Comparison of ENCODE assay signal across 23 cellular contexts in the genomic region with DNA sequence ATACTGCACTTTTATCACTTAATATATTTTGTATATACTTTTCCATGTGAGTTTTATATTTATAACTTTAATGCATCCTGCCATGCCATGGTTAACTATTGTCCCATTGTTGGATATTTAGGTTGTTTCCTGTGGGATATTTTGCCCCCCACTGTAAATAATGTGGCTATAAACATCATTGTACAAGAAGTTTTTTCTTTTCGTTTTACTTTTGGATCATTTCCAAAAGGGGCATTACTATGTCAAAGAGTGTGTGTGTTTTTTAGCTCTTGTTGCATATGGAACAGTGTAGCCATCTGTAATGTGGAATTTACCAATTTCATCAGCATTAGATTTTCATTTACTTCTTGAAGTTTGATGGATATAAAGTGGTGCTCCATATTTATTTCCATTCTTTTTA. TPM values are rescaled to one million over a fixed set of nuclear protein-coding genes. Genes with fewer than 3 reads are reported as not detected.
A peak's percentile ranks its signal among the peaks of the same experiment; 100 is the strongest.
DNase-seq lines count a peak whose midpoint lies in the region; ATAC-seq, FAIRE-seq and TF ChIP-seq lines count a peak whose summit lies in the region.
"Had no signal": no experiment of that assay in that cellular context is flagged by ENCODE, and none has a peak within 500 bp of the region (broad histone marks: within the 10 kb centered on the region; RNA-seq: fewer than 3 reads in every experiment).

No MANE protein-coding gene starts in this region.

- TF ChIP-seq CTCF in A673 (conservative IDR thresholded peaks at IDR 0.05; ENCODE audit: low read depth, low read length) (no peak), RWPE2 (IDR thresholded peaks at IDR 0.05; ENCODE audit: poor library complexity, severe bottlenecking) (no peak), endothelial cell of umbilical vein (IDR thresholded peaks at IDR 0.05; ENCODE audit: extremely low read depth in 1 of 2, insufficient read depth in 1 of 2, low read depth in 1 of 2, low read length in 2 of 2) (no peak)

- POLR2A ChIA-PET in A673 (lab: Charles Lee; ENCODE audit: low non-redundant PET): no interaction called here
- POLR2A ChIA-PET in endothelial cell of umbilical vein (lab: Charles Lee): no interaction called here

- intact Hi-C loops in A673 (cut with micrococcal nuclease; ENCODE audit: unreplicated experiment): no loop called here
- intact Hi-C loops in endothelial cell of umbilical vein (cut with micrococcal nuclease): no loop called here

- TF ChIP-seq POLR2A in endothelial cell of umbilical vein (IDR thresholded peaks at IDR 0.05; ENCODE audit: low read depth, low read length): no peak

- H3K4me1 ChIP-seq in A673 (ENCODE audit: insufficient read depth, low read length, poor library complexity, severe bottlenecking): no peaks in the 10 kb centered on the region
- peaks cover 65% of the 10 kb centered on the region for H3K4me1 ChIP-seq in RWPE2 (ENCODE audit: insufficient read depth, poor library complexity, severe bottlenecking)
- H3K4me1 ChIP-seq in endothelial cell of umbilical vein (ENCODE audit: control insufficient read depth, extremely low read depth, insufficient read depth, low read length): peaks cover 60% of the 10 kb centered on the region

- no peak for FAIRE-seq in endothelial cell of umbilical vein (lab: Jason Lieb, UNC)
- FAIRE-seq: GM12891, GM18507 had no signal

- H3K27ac ChIP-seq in A673 (ENCODE audit: low read depth, low read length, poor library complexity, severe bottlenecking) (no peak overlapping the region), RWPE2 (ENCODE audit: poor library complexity, severe bottlenecking) (peak overlapping the region; percentile 79), endothelial cell of umbilical vein (ENCODE audit: insufficient read depth, low read depth, low read length) (no peak overlapping the region)
- H3K27ac ChIP-seq: 22Rv1 had no signal

- peaks cover 1% of the 10 kb centered on the region for H4K20me1 ChIP-seq in endothelial cell of umbilical vein (replicated peaks; ENCODE audit: control insufficient read depth, extremely low read depth, insufficient read depth, low read length)

- CTCF ChIA-PET in A673 (lab: Charles Lee): no interaction called here
- CTCF ChIA-PET in endothelial cell of umbilical vein (lab: Charles Lee): interaction anchor here (1.0 to 1.4 kb wide), 4 partner anchors 13 to 54 kb away, joined by 3 to 4 read pairs (median 3); a partner anchor contains a TSS

- H3K9me1 ChIP-seq in endothelial cell of umbilical vein (replicated peaks; ENCODE audit: control insufficient read depth, extremely low read depth, insufficient read depth, low read length): no peaks in the 10 kb centered on the region

- H2AFZ ChIP-seq in endothelial cell of umbilical vein (ENCODE audit: low read depth, low read length): no peak overlapping the region
- H2AFZ ChIP-seq: GM23338 had no signal

- H3K4me3 ChIP-seq in A673 (ENCODE audit: low read depth, low read length, poor library complexity, severe bottlenecking) (no peak overlapping the region), RWPE2 (ENCODE audit: severe bottlenecking) (no peak overlapping the region), endothelial cell of umbilical vein (replicated peaks in 1 of 3; ENCODE audit: insufficient read depth in 1 of 3, low read depth in 1 of 3, low read length in 3 of 3) (no peak overlapping the region)
- H3K4me3 ChIP-seq: GM23338 had no signal

- BruUV-seq in A673 (replicated peaks; lab: Mats Ljungman, UMichigan) (no TSS peak), endothelial cell of umbilical vein (replicated peaks; lab: Mats Ljungman, UMichigan) (no TSS peak)

- H3K27me3 ChIP-seq in A673 (replicated peaks; ENCODE audit: insufficient read depth, low read depth, low read length, poor library complexity) (no peaks in the 10 kb centered on the region), RWPE2 (ENCODE audit: insufficient read depth, poor library complexity, severe bottlenecking) (no peaks in the 10 kb centered on the region), endothelial cell of umbilical vein (ENCODE audit: control insufficient read depth in 2 of 2, insufficient read depth in 2 of 2, low read length in 2 of 2) (no peaks in the 10 kb centered on the region)

- H3K9me3 ChIP-seq in A673 (ENCODE audit: low read depth, low read length, poor library complexity, severe bottlenecking): no peaks in the 10 kb centered on the region
- no peaks in the 10 kb centered on the region for H3K9me3 ChIP-seq in RWPE2 (ENCODE audit: severe bottlenecking)
- H3K9me3 ChIP-seq in endothelial cell of umbilical vein (replicated peaks; ENCODE audit: control insufficient read depth, insufficient read depth, low read length): no peaks in the 10 kb centered on the region

- no peak overlapping the region for H3K9ac ChIP-seq in endothelial cell of umbilical vein (replicated peaks; ENCODE audit: extremely low read depth, insufficient read depth, low read length)

- dilution Hi-C loops in endothelial cell of umbilical vein (cut with MboI; ENCODE audit: extremely low pct_ligation_motif_present, low sequenced_read_pairs): no loop called here

- H3K36me3 ChIP-seq in A673 (ENCODE audit: insufficient read depth, low read length, poor library complexity, severe bottlenecking) (no peaks in the 10 kb centered on the region), RWPE2 (ENCODE audit: low read depth) (peaks cover 57% of the 10 kb centered on the region), endothelial cell of umbilical vein (ENCODE audit: control insufficient read depth in 2 of 2, extremely low read depth in 1 of 2, insufficient read depth in 2 of 2, low read length in 2 of 2) (peaks cover 0 to 2% of the 10 kb centered on the region in 2 experiments)

- DNase-seq in NCI-H1105 treated with DMSO at 0.1 percent for 48 hours (lab: John Stamatoyannopoulos, UW) (peak; percentile 0), NCI-H1105 (lab: John Stamatoyannopoulos, UW) (no peak), A673 (ENCODE audit: low spot score) (peak; percentile 15), RWPE2 (ENCODE audit: low spot score) (no peak), endothelial cell of umbilical vein (ENCODE audit: low read depth, low spot score) (peak; percentile 52), NCI-H345 (lab: John Stamatoyannopoulos, UW) (no peak), NCI-H2107 treated with DMSO at 0.1 percent for 48 hours (lab: John Stamatoyannopoulos, UW; ENCODE audit: unreplicated experiment) (no peak)
- DNase-seq: C1 segment of cervical spinal cord; Calu3; CD4-positive, alpha-beta memory T cell; COR-L47; DMS53; DMS79 treated with DMSO at 0.1 percent for 48 hours; GF-D8; H9; HFFc6 had no signal

- H3K4me2 ChIP-seq in endothelial cell of umbilical vein (ENCODE audit: insufficient read depth, low read length): peak overlapping the region; percentile 51
- H3K4me2 ChIP-seq: GM23338 had no signal

- no peak for ATAC-seq in RWPE2 (ENCODE audit: low read depth)
- ATAC-seq in HG03025 (IDR thresholded peaks at IDR 0.05; ENCODE audit: low FRiP score, unreplicated experiment): no peak
- ATAC-seq: GM23338, HCT116 had no signal

- peaks cover 71% of the 10 kb centered on the region for H3K79me2 ChIP-seq in endothelial cell of umbilical vein (ENCODE audit: control insufficient read depth, insufficient read depth, low read length)

TF ChIP-seq in endothelial cell of umbilical vein, 7 proteins besides CTCF, POLR2A, EP300 and RAD21:
- TF ChIP-seq JUN (IDR thresholded peaks at IDR 0.05; ENCODE audit: borderline replicate concordance, insufficient read depth, insufficient read length, low read depth): no peak
- TF ChIP-seq POLR2AphosphoS5 (IDR thresholded peaks at IDR 0.05; ENCODE audit: insufficient read depth, low read depth, low read length): no peak
- no peak for TF ChIP-seq FOS (IDR thresholded peaks at IDR 0.05; ENCODE audit: borderline replicate concordance, insufficient read depth, low read length)
- TF ChIP-seq EZH2 (IDR thresholded peaks at IDR 0.05; ENCODE audit: borderline replicate concordance, low read depth, low read length, severe bottlenecking): no peak
- no peak for TF ChIP-seq MYC (IDR thresholded peaks at IDR 0.05; ENCODE audit: low read depth, low read length)
- TF ChIP-seq GATA2 (IDR thresholded peaks at IDR 0.05; ENCODE audit: insufficient read depth, insufficient read length, low read depth, low read length): no peak
TF ChIP-seq in endothelial cell of umbilical vein: peak in this region for 0.

RNA-seq across cellular contexts. Expression of a gene that starts 13.3 kb away (rescaled TPM):
- total RNA-seq in A673 (2021): 0.69 and 0.92 TPM in 2 replicates
- 53.2 and 62.3 TPM in 2 replicates for total RNA-seq in endothelial cell of umbilical vein
- polyA plus RNA-seq in endothelial cell of umbilical vein: 8.9 and 11.2 TPM in 2 replicates
- polyA plus RNA-seq in endothelial cell of umbilical vein (2011; cell fraction: cytosol; rRNA removed): 12.5 and 13.0 TPM in 2 replicates
- 19.5 and 23.9 TPM in 2 replicates for polyA plus RNA-seq in endothelial cell of umbilical vein (2011; cell fraction: nucleus; rRNA removed)
- 36.8 and 58.4 TPM in 2 replicates for polyA plus RNA-seq in endothelial cell of umbilical vein (2012)
- polyA minus RNA-seq in endothelial cell of umbilical vein: 48.2 and 48.9 TPM in 2 replicates
- polyA minus RNA-seq in endothelial cell of umbilical vein (2011; cell fraction: cytosol; rRNA and poly(A)+ RNA removed): 8.8 TPM
- polyA minus RNA-seq in endothelial cell of umbilical vein (2011; cell fraction: nucleus; rRNA and poly(A)+ RNA removed): 32.6 and 52.9 TPM in 2 replicates
- total RNA-seq: G401 had no signal

Comparison
In these comparisons a context has a peak if more than half of its experiments do, and no peak if none do; other contexts are left out.
1. DNase-seq: peak in NCI-H1105 treated with DMSO at 0.1 percent for 48 hours (single experiment), A673 (single experiment) and endothelial cell of umbilical vein (single experiment); none in NCI-H1105 (single experiment), RWPE2 (single experiment), NCI-H345 (single experiment) and NCI-H2107 treated with DMSO at 0.1 percent for 48 hours (single experiment).
2. RNA of a gene that starts 13.3 kb away (total RNA-seq): 53.2 to 62.3 TPM in endothelial cell of umbilical vein; 0.69 to 0.92 TPM in A673; every median in the first group is over 10 times any median in the second.